In the genomic region with DNA sequence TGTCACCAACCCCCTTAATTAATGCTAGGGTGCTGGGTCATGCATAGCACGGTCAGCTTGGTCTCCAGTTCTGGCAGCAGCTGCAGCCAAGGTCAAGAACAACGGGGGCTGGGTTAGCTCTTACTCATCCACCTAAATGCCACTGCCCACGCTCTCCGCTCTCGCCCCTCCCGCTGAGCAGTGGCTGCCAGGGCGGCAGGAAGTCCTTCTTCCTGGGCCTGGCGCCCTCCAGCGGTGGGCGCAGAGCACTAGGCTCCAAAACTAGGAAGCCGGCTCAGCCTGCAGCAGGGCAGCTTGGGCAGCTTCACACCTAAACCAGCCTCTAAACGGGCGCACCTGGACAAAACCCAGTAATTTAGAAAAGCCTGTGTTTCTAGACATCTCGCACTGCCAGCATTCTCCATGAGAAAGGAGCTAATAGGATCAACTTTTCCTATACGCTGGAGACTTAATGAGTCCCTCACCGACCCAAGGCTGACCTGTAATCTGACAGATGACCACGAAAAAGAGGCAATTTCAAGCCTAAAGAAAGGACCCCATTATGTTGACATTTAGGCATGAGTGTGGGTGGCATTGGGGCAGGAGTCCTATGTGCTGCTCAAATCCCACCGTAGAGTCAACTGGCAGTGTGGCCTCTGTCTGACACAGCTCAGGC, we compare ENCODE assay signal across 8 cellular contexts.
DNase-seq lines count a peak whose midpoint lies in the region; ATAC-seq and TF ChIP-seq lines count a peak whose summit lies in the region.

No MANE protein-coding gene starts in this region.

- H3K36me3 ChIP-seq in thoracic aorta = no peaks in the 10 kb centered on the region

- H3K4me3 ChIP-seq in thoracic aorta = peak overlapping the region; percentile 3

- ATAC-seq in GM21360 (IDR thresholded peaks at IDR 0.05; ENCODE audit: unreplicated experiment) = peak; percentile 87
- peak; percentile 88 for ATAC-seq in foreskin keratinocyte
- peak; percentile 79 for ATAC-seq in omental fat pad (ENCODE audit: low FRiP score)
- no peak for ATAC-seq in thoracic aorta (ENCODE audit: insufficient number of reproducible peaks, low FRiP score, low read depth)

- H3K4me1 ChIP-seq in foreskin keratinocyte (no peaks in the 10 kb centered on the region), thoracic aorta (ENCODE audit: control insufficient read depth in 1 of 2, low read depth in 2 of 2) (peaks cover 0 to 9% of the 10 kb centered on the region in 2 donors)

- H3K27me3 ChIP-seq in foreskin keratinocyte (peaks cover 59% of the 10 kb centered on the region), thoracic aorta (replicated peaks; ENCODE audit: insufficient read depth) (no peaks in the 10 kb centered on the region)

- no peak overlapping the region for H3K27ac ChIP-seq in C4-2B
- no peak overlapping the region for H3K27ac ChIP-seq in foreskin keratinocyte
- H3K27ac ChIP-seq in thoracic aorta = no peak overlapping the region

- peak; percentile 88 for TF ChIP-seq CTCF in C4-2B (conservative IDR thresholded peaks at IDR 0.05)
- peak; percentile 84 for TF ChIP-seq CTCF in foreskin keratinocyte (conservative IDR thresholded peaks at IDR 0.05)
- no peak for TF ChIP-seq CTCF in omental fat pad (IDR thresholded peaks at IDR 0.05)
- peak; percentile 53 for TF ChIP-seq CTCF in thoracic aorta (IDR thresholded peaks at IDR 0.05)

- H3K9me3 ChIP-seq in thoracic aorta = no peaks in the 10 kb centered on the region

- peak; percentile 5 to 36 for DNase-seq in Kasumi-1 (lab: John Stamatoyannopoulos, UW)
- DNase-seq in RPMI8226 = peak; percentile 91
- peak; percentile 47 for DNase-seq in activated T-helper 9 cell treated with anti-CD3 and anti-CD28 coated beads, Interleukin-2, amount 50 U/mL, for 16 hours (ENCODE audit: low read depth)
- DNase-seq in foreskin keratinocyte = peak; percentile 12 to 26
- DNase-seq in omental fat pad (ENCODE audit: low spot score) = peak; percentile 39
- DNase-seq in thoracic aorta (ENCODE audit: low spot score) = peak; percentile 33

Comparison
In these comparisons a context has a peak if more than half of its experiments do, and no peak if none do; other contexts are left out.
1. CTCF ChIP-seq: peak in C4-2B (single experiment), foreskin keratinocyte (single experiment) and thoracic aorta (single experiment); none in omental fat pad (0 of 3).
2. DNase-seq: peak in every context shown above with its lines; median percentile 91 in RPMI8226; 47 in activated T-helper 9 cell treated with anti-CD3 and anti-CD28 coated beads, Interleukin-2, amount 50 U/mL, for 16 hours; 39 in omental fat pad; 33 in thoracic aorta; 20 in Kasumi-1; 19 in foreskin keratinocyte.